Comparison of ENCODE assay signal across 1 cellular context in genomic region chr3:19946832-19947548, GRCh38.
TF ChIP-seq lines count a peak whose summit lies in the region.

A gene with protein sequence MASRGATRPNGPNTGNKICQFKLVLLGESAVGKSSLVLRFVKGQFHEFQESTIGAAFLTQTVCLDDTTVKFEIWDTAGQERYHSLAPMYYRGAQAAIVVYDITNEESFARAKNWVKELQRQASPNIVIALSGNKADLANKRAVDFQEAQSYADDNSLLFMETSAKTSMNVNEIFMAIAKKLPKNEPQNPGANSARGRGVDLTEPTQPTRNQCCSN (plus strand): TSS chr3:19947097. CDS start chr3:19950899, 3,802 bp downstream.

TF ChIP-seq in HCT116, 20 proteins besides CTCF, POLR2A, EP300 and RAD21 (continued from another document):
- no peak for TF ChIP-seq REST (IDR thresholded peaks at IDR 0.05; ENCODE audit: low read depth)
- TF ChIP-seq ZNF274 (IDR thresholded peaks at IDR 0.05; ENCODE audit: low read depth, low read length), result no peak
- no peak for TF ChIP-seq FOSL1 (IDR thresholded peaks at IDR 0.05; ENCODE audit: low read depth)
